Comparison of ENCODE assay signal across 1 cellular context in the genomic region with DNA sequence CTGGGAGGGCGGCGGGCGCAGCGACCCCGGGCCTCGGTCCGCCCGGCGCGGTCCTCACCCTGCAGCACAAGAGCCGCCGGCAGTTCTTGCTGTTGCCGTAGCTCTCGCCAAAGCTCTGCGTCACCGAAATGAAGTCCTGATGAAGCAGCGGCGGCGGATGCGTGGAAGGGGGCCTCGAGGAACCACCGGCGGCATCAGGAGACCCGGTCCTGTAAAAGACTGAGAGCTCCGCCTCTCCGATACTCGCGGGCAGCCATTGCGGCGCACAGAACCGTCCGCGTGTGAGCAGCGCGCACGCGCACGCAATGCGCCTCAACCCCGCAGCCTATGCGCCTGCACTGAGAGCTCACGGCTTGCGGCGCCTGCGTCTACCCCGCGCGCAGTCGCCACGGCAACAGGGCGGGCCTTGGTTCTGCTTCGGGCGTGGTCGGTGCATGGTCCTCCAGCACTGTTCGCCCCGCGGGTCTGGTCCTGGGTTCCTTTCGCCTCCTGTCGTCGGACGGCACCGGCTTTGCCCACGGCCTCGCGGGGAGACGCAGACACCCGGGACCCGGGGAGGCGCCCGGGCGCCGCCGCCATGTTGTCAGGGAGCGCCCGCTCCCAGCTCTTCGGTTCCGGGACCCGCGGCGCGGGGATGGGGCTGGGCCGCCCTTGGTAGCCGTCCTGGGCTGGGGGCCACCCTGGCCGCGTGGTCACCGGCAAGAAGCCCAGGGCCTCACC.
TF ChIP-seq lines count a peak whose summit lies in the region.

No MANE protein-coding gene starts in this region.

TF ChIP-seq in HepG2, 621 proteins besides CTCF, POLR2A, EP300 and RAD21 (continued from another document and continues in another):
- TF ChIP-seq, protein P1, sequence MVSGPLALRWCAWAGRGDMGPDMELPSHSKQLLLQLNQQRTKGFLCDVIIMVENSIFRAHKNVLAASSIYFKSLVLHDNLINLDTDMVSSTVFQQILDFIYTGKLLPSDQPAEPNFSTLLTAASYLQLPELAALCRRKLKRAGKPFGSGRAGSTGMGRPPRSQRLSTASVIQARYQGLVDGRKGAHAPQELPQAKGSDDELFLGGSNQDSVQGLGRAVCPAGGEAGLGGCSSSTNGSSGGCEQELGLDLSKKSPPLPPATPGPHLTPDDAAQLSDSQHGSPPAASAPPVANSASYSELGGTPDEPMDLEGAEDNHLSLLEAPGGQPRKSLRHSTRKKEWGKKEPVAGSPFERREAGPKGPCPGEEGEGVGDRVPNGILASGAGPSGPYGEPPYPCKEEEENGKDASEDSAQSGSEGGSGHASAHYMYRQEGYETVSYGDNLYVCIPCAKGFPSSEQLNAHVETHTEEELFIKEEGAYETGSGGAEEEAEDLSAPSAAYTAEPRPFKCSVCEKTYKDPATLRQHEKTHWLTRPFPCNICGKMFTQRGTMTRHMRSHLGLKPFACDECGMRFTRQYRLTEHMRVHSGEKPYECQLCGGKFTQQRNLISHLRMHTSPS (CRISPR knock-in tag; IDR thresholded peaks at IDR 0.05; ENCODE audit: low read depth), result peak; percentile 38; the same call in 1 of the 2 replicates
- TF ChIP-seq MIER3 (CRISPR knock-in tag; IDR thresholded peaks at IDR 0.05; ENCODE audit: borderline replicate concordance), result peak; percentile 39; the same call in 1 of the 2 replicates
- TF ChIP-seq NR3C1 (CRISPR knock-in tag; IDR thresholded peaks at IDR 0.05), result no peak
- TF ChIP-seq AKNA (CRISPR knock-in tag; IDR thresholded peaks at IDR 0.05; ENCODE audit: borderline replicate concordance), result no peak; the same call in 1 of the 2 replicates
- no peak for TF ChIP-seq ZNF230 (CRISPR knock-in tag; IDR thresholded peaks at IDR 0.05)
- TF ChIP-seq TAF15 (IDR thresholded peaks at IDR 0.05; ENCODE audit: low read depth, low read length, poor library complexity, severe bottlenecking), result no peak
- no peak for TF ChIP-seq JARID2 (CRISPR knock-in tag; IDR thresholded peaks at IDR 0.05; ENCODE audit: insufficient replicate concordance)
- TF ChIP-seq CREM (IDR thresholded peaks at IDR 0.05), result no peak
- TF ChIP-seq CREM (CRISPR knock-in tag; IDR thresholded peaks at IDR 0.05), result no peak
- peak; percentile 67; the same call in 1 of the 2 replicates for TF ChIP-seq ZNF414 (CRISPR knock-in tag; IDR thresholded peaks at IDR 0.05)
- TF ChIP-seq ZFP41 (CRISPR knock-in tag; IDR thresholded peaks at IDR 0.05; ENCODE audit: borderline replicate concordance), result peak; percentile 21; the same call in 1 of the 2 replicates
- 0 out of 2 replicates have a peak, but pooled peaks have one; percentile 75 for TF ChIP-seq ARID2 (CRISPR knock-in tag; IDR thresholded peaks at IDR 0.05; ENCODE audit: borderline replicate concordance)
- no peak for TF ChIP-seq HDAC6 (IDR thresholded peaks at IDR 0.05; ENCODE audit: low read depth, low read length)
- TF ChIP-seq WIZ (CRISPR knock-in tag; IDR thresholded peaks at IDR 0.05), result no peak
- no peak for TF ChIP-seq FOXO4 (CRISPR knock-in tag; conservative IDR thresholded peaks at IDR 0.05)
- TF ChIP-seq STAG1 (CRISPR knock-in tag; IDR thresholded peaks at IDR 0.05), result no peak
- TF ChIP-seq ZNF546 (CRISPR knock-in tag; conservative IDR thresholded peaks at IDR 0.05), result no peak; the same call in 1 of the 2 replicates
- TF ChIP-seq KMT2B (CRISPR knock-in tag; IDR thresholded peaks at IDR 0.05), result peak; percentile 49; the same call in 1 of the 2 replicates
- peak; percentile 47; the same call in 1 of the 2 replicates for TF ChIP-seq ZFP91 (CRISPR knock-in tag; IDR thresholded peaks at IDR 0.05; ENCODE audit: borderline replicate concordance)
- TF ChIP-seq ZNF891 (CRISPR knock-in tag; IDR thresholded peaks at IDR 0.05), result no peak
- TF ChIP-seq ZNF703 (CRISPR knock-in tag; IDR thresholded peaks at IDR 0.05; ENCODE audit: borderline replicate concordance), result peak; percentile 38; the same call in 1 of the 2 replicates
- no peak for TF ChIP-seq NCOA1 (CRISPR knock-in tag; IDR thresholded peaks at IDR 0.05)
- no peak for TF ChIP-seq ARID3A (IDR thresholded peaks at IDR 0.05; ENCODE audit: low read depth, low read length)
- TF ChIP-seq GMEB1 (CRISPR knock-in tag; IDR thresholded peaks at IDR 0.05; ENCODE audit: borderline replicate concordance), result peak; percentile 98
- TF ChIP-seq ZNF710 (CRISPR knock-in tag; IDR thresholded peaks at IDR 0.05; ENCODE audit: borderline replicate concordance), result no peak
- peak; percentile 90 for TF ChIP-seq GMEB2 (CRISPR knock-in tag; IDR thresholded peaks at IDR 0.05; ENCODE audit: low read depth)
- no peak for TF ChIP-seq ELF3 (CRISPR knock-in tag; IDR thresholded peaks at IDR 0.05)
- TF ChIP-seq, protein P2, sequence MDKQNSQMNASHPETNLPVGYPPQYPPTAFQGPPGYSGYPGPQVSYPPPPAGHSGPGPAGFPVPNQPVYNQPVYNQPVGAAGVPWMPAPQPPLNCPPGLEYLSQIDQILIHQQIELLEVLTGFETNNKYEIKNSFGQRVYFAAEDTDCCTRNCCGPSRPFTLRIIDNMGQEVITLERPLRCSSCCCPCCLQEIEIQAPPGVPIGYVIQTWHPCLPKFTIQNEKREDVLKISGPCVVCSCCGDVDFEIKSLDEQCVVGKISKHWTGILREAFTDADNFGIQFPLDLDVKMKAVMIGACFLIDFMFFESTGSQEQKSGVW (CRISPR knock-in tag; IDR thresholded peaks at IDR 0.05; ENCODE audit: borderline replicate concordance), result no peak
- no peak for TF ChIP-seq FOSL2 (CRISPR knock-in tag; IDR thresholded peaks at IDR 0.05)
- peak; percentile 89 for TF ChIP-seq HDAC1 (CRISPR knock-in tag; IDR thresholded peaks at IDR 0.05)
- TF ChIP-seq ZNF550 (CRISPR knock-in tag; IDR thresholded peaks at IDR 0.05; ENCODE audit: borderline replicate concordance), result no peak
